Comparison of ENCODE assay signal across 1 cellular context in the genomic region with DNA sequence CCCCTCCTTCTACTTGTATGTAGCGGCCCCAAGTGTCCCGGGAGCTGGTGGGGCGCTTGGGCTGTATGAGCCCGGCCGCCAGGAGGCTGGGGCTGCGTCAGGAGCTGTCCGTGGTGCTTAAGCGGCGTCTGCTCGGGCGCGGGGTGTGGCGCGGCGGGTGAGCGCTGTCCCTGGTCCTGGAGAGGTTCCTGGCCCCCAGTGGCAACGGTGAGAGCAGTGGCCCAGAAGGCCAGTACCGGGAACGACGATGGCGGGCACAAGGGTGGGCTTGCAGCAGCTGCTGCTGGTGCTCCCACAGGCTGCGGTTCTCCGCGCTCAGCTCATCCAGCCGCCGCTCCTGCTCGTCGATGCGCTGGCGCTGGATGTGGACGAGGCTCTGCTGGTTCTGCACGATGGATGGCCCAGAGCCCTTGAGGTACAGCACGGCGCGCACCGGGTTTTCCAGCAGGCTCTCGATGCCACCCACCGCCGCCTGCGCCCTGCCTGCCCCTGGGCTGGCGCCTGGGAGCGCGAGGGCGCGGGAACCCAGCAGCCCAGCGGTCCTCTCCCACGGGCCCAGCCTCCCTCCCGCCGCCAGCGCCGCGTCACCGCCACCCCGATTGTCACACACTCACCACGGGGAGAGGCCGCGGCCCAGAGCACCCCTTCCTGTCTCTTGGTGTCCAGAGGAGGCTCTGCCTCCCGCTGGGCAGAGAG.
TF ChIP-seq lines count a peak whose summit lies in the region.

No MANE protein-coding gene starts in this region.

TF ChIP-seq in HepG2, 621 proteins besides CTCF, POLR2A, EP300 and RAD21 (continued from another document and continues in another):
- peak; percentile 97 for TF ChIP-seq ELF3 (CRISPR knock-in tag; IDR thresholded peaks at IDR 0.05)
- TF ChIP-seq EHMT2 (IDR thresholded peaks at IDR 0.05; ENCODE audit: borderline replicate concordance, low read depth, low read length), result peak; percentile 99
- peak; percentile 39 for TF ChIP-seq HNF4A (CRISPR knock-in tag; IDR thresholded peaks at IDR 0.05)
- TF ChIP-seq FOXM1 (CRISPR knock-in tag; IDR thresholded peaks at IDR 0.05), result peak; percentile 98
- TF ChIP-seq, protein P1, sequence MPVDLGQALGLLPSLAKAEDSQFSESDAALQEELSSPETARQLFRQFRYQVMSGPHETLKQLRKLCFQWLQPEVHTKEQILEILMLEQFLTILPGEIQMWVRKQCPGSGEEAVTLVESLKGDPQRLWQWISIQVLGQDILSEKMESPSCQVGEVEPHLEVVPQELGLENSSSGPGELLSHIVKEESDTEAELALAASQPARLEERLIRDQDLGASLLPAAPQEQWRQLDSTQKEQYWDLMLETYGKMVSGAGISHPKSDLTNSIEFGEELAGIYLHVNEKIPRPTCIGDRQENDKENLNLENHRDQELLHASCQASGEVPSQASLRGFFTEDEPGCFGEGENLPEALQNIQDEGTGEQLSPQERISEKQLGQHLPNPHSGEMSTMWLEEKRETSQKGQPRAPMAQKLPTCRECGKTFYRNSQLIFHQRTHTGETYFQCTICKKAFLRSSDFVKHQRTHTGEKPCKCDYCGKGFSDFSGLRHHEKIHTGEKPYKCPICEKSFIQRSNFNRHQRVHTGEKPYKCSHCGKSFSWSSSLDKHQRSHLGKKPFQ (CRISPR knock-in tag; IDR thresholded peaks at IDR 0.05; ENCODE audit: insufficient replicate concordance), result peak; percentile 99
- TF ChIP-seq ZNF335 (CRISPR knock-in tag; IDR thresholded peaks at IDR 0.05), result peak; percentile 97
- peak; percentile 99 for TF ChIP-seq ZBTB7A (CRISPR knock-in tag; IDR thresholded peaks at IDR 0.05)
- peak; percentile 97 for TF ChIP-seq ZNF317 (CRISPR knock-in tag; IDR thresholded peaks at IDR 0.05)
- peak; percentile 99 for TF ChIP-seq MEF2D (CRISPR knock-in tag; IDR thresholded peaks at IDR 0.05)
- peak; percentile 99 for TF ChIP-seq ZNF616 (CRISPR knock-in tag; IDR thresholded peaks at IDR 0.05; ENCODE audit: low read depth)
- TF ChIP-seq, protein P2, sequence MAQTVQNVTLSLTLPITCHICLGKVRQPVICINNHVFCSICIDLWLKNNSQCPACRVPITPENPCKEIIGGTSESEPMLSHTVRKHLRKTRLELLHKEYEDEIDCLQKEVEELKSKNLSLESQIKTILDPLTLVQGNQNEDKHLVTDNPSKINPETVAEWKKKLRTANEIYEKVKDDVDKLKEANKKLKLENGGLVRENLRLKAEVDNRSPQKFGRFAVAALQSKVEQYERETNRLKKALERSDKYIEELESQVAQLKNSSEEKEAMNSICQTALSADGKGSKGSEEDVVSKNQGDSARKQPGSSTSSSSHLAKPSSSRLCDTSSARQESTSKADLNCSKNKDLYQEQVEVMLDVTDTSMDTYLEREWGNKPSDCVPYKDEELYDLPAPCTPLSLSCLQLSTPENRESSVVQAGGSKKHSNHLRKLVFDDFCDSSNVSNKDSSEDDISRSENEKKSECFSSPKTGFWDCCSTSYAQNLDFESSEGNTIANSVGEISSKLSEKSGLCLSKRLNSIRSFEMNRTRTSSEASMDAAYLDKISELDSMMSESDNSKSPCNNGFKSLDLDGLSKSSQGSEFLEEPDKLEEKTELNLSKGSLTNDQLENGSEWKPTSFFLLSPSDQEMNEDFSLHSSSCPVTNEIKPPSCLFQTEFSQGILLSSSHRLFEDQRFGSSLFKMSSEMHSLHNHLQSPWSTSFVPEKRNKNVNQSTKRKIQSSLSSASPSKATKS (CRISPR knock-in tag; IDR thresholded peaks at IDR 0.05), result peak; percentile 100
- TF ChIP-seq, protein P3, sequence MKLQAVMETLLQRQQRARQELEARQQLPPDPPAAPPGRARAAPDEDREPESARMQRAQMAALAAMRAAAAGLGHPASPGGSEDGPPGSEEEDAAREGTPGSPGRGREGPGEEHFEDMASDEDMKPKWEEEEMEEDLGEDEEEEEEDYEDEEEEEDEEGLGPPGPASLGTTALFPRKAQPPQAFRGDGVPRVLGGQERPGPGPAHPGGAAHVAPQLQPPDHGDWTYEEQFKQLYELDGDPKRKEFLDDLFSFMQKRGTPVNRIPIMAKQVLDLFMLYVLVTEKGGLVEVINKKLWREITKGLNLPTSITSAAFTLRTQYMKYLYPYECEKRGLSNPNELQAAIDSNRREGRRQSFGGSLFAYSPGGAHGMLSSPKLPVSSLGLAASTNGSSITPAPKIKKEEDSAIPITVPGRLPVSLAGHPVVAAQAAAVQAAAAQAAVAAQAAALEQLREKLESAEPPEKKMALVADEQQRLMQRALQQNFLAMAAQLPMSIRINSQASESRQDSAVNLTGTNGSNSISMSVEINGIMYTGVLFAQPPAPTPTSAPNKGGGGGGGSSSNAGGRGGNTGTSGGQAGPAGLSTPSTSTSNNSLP (IDR thresholded peaks at IDR 0.05; ENCODE audit: low read depth, low read length), result no peak
- TF ChIP-seq ZNF232 (CRISPR knock-in tag; IDR thresholded peaks at IDR 0.05; ENCODE audit: borderline replicate concordance), result peak; percentile 100
- TF ChIP-seq ZSCAN29 (CRISPR knock-in tag; conservative IDR thresholded peaks at IDR 0.05), result peak; percentile 97
- TF ChIP-seq SALL2 (CRISPR knock-in tag; IDR thresholded peaks at IDR 0.05), result peak; percentile 100
- TF ChIP-seq MEIS1 (CRISPR knock-in tag; IDR thresholded peaks at IDR 0.05; ENCODE audit: borderline replicate concordance), result peak; percentile 99
- peak; percentile 86 for TF ChIP-seq SIX1 (CRISPR knock-in tag; IDR thresholded peaks at IDR 0.05; ENCODE audit: borderline replicate concordance)
- TF ChIP-seq, protein P4, sequence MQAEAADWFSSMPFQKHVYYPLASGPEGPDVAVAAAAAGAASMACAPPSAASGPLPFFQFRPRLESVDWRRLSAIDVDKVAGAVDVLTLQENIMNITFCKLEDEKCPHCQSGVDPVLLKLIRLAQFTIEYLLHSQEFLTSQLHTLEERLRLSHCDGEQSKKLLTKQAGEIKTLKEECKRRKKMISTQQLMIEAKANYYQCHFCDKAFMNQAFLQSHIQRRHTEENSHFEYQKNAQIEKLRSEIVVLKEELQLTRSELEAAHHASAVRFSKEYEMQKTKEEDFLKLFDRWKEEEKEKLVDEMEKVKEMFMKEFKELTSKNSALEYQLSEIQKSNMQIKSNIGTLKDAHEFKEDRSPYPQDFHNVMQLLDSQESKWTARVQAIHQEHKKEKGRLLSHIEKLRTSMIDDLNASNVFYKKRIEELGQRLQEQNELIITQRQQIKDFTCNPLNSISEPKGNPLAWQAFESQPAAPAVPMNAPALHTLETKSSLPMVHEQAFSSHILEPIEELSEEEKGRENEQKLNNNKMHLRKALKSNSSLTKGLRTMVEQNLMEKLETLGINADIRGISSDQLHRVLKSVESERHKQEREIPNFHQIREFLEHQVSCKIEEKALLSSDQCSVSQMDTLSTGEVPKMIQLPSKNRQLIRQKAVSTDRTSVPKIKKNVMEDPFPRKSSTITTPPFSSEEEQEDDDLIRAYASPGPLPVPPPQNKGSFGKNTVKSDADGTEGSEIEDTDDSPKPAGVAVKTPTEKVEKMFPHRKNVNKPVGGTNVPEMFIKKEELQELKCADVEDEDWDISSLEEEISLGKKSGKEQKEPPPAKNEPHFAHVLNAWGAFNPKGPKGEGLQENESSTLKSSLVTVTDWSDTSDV (CRISPR knock-in tag; IDR thresholded peaks at IDR 0.05), result peak; percentile 100
- peak; percentile 100 for TF ChIP-seq ZNF749 (CRISPR knock-in tag; IDR thresholded peaks at IDR 0.05; ENCODE audit: borderline replicate concordance)
- peak; percentile 88 for TF ChIP-seq GABPB1 (CRISPR knock-in tag; IDR thresholded peaks at IDR 0.05)
- TF ChIP-seq TBX2 (CRISPR knock-in tag; IDR thresholded peaks at IDR 0.05; ENCODE audit: borderline replicate concordance), result peak; percentile 99
- TF ChIP-seq EED (CRISPR knock-in tag; IDR thresholded peaks at IDR 0.05), result peak; percentile 100
- TF ChIP-seq SP140L (CRISPR knock-in tag; IDR thresholded peaks at IDR 0.05; ENCODE audit: borderline replicate concordance), result peak; percentile 100
- TF ChIP-seq ZNF430 (CRISPR knock-in tag; IDR thresholded peaks at IDR 0.05), result peak; percentile 100
- peak; percentile 91 for TF ChIP-seq ONECUT2 (CRISPR knock-in tag; IDR thresholded peaks at IDR 0.05)
- TF ChIP-seq, protein P5, sequence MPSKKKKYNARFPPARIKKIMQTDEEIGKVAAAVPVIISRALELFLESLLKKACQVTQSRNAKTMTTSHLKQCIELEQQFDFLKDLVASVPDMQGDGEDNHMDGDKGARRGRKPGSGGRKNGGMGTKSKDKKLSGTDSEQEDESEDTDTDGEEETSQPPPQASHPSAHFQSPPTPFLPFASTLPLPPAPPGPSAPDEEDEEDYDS (CRISPR knock-in tag; IDR thresholded peaks at IDR 0.05), result peak; percentile 83
- TF ChIP-seq, protein P6, sequence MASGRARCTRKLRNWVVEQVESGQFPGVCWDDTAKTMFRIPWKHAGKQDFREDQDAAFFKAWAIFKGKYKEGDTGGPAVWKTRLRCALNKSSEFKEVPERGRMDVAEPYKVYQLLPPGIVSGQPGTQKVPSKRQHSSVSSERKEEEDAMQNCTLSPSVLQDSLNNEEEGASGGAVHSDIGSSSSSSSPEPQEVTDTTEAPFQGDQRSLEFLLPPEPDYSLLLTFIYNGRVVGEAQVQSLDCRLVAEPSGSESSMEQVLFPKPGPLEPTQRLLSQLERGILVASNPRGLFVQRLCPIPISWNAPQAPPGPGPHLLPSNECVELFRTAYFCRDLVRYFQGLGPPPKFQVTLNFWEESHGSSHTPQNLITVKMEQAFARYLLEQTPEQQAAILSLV (CRISPR knock-in tag; IDR thresholded peaks at IDR 0.05; ENCODE audit: borderline replicate concordance), result peak; percentile 100
- TF ChIP-seq, protein P7, sequence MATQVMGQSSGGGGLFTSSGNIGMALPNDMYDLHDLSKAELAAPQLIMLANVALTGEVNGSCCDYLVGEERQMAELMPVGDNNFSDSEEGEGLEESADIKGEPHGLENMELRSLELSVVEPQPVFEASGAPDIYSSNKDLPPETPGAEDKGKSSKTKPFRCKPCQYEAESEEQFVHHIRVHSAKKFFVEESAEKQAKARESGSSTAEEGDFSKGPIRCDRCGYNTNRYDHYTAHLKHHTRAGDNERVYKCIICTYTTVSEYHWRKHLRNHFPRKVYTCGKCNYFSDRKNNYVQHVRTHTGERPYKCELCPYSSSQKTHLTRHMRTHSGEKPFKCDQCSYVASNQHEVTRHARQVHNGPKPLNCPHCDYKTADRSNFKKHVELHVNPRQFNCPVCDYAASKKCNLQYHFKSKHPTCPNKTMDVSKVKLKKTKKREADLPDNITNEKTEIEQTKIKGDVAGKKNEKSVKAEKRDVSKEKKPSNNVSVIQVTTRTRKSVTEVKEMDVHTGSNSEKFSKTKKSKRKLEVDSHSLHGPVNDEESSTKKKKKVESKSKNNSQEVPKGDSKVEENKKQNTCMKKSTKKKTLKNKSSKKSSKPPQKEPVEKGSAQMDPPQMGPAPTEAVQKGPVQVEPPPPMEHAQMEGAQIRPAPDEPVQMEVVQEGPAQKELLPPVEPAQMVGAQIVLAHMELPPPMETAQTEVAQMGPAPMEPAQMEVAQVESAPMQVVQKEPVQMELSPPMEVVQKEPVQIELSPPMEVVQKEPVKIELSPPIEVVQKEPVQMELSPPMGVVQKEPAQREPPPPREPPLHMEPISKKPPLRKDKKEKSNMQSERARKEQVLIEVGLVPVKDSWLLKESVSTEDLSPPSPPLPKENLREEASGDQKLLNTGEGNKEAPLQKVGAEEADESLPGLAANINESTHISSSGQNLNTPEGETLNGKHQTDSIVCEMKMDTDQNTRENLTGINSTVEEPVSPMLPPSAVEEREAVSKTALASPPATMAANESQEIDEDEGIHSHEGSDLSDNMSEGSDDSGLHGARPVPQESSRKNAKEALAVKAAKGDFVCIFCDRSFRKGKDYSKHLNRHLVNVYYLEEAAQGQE (IDR thresholded peaks at IDR 0.05; ENCODE audit: borderline replicate concordance in 1 of 2, low read depth in 1 of 2, low read length in 2 of 2), result peak; percentile 96 to 98
- peak; percentile 72 for TF ChIP-seq POGZ (CRISPR knock-in tag; IDR thresholded peaks at IDR 0.05)
- TF ChIP-seq ZNF101 (CRISPR knock-in tag; IDR thresholded peaks at IDR 0.05; ENCODE audit: borderline replicate concordance, low read depth), result peak; percentile 99; the same call in 1 of the 2 replicates
- peak; percentile 98 for TF ChIP-seq NFIB (CRISPR knock-in tag; IDR thresholded peaks at IDR 0.05; ENCODE audit: borderline replicate concordance)
- TF ChIP-seq, protein P8, sequence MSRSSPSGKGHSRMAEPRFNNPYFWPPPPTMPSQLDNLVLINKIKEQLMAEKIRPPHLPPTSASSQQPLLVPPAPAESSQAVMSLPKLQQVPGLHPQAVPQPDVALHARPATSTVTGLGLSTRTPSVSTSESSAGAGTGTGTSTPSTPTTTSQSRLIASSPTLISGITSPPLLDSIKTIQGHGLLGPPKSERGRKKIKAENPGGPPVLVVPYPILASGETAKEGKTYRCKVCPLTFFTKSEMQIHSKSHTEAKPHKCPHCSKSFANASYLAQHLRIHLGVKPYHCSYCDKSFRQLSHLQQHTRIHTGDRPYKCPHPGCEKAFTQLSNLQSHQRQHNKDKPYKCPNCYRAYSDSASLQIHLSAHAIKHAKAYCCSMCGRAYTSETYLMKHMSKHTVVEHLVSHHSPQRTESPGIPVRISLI (CRISPR knock-in tag; IDR thresholded peaks at IDR 0.05; ENCODE audit: borderline replicate concordance), result peak; percentile 83
- TF ChIP-seq, protein P9, sequence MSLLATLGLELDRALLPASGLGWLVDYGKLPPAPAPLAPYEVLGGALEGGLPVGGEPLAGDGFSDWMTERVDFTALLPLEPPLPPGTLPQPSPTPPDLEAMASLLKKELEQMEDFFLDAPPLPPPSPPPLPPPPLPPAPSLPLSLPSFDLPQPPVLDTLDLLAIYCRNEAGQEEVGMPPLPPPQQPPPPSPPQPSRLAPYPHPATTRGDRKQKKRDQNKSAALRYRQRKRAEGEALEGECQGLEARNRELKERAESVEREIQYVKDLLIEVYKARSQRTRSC (CRISPR knock-in tag; IDR thresholded peaks at IDR 0.05; ENCODE audit: low read depth), result peak; percentile 100
- TF ChIP-seq MED13 (CRISPR knock-in tag; IDR thresholded peaks at IDR 0.05), result peak; percentile 99
- peak; percentile 97 for TF ChIP-seq SP4 (CRISPR knock-in tag; IDR thresholded peaks at IDR 0.05)
